1 cellular context compared by ENCODE assay signal in genomic region chr1:31690921-31691320, GRCh38.
TF ChIP-seq lines count a peak whose summit lies in the region.

No MANE protein-coding gene starts in this region.

TF ChIP-seq in A549, 52 proteins besides CTCF, POLR2A, EP300 and RAD21:
- no peak for TF ChIP-seq ELK1 (IDR thresholded peaks at IDR 0.05; ENCODE audit: low read depth, low read length)
- no peak for TF ChIP-seq TFCP2L1 (CRISPR knock-in tag; IDR thresholded peaks at IDR 0.05)
- TF ChIP-seq FOSL2 (IDR thresholded peaks at IDR 0.05), result no peak
- no peak for TF ChIP-seq FOSL2 (CRISPR knock-in tag; IDR thresholded peaks at IDR 0.05)
- TF ChIP-seq FOSB (CRISPR knock-in tag; IDR thresholded peaks at IDR 0.05), result no peak
- TF ChIP-seq HDAC2 (IDR thresholded peaks at IDR 0.05), result no peak
- TF ChIP-seq CBX8 (IDR thresholded peaks at IDR 0.05), result no peak
- TF ChIP-seq HEYL (CRISPR knock-in tag; IDR thresholded peaks at IDR 0.05), result no peak
- TF ChIP-seq ATOH8 (CRISPR knock-in tag; IDR thresholded peaks at IDR 0.05; ENCODE audit: low read depth), result no peak
- no peak for TF ChIP-seq HMGXB4 (CRISPR knock-in tag; IDR thresholded peaks at IDR 0.05; ENCODE audit: borderline replicate concordance)
- no peak for TF ChIP-seq TP53 (CRISPR knock-in tag; IDR thresholded peaks at IDR 0.05)
- no peak for TF ChIP-seq KDM1A (IDR thresholded peaks at IDR 0.05; ENCODE audit: low read depth)
